In genomic region chr18:11574545-11574944, GRCh38 we compare ENCODE assay signal across 11 cellular contexts. TPM values are rescaled to one million over a fixed set of nuclear protein-coding genes. Genes with fewer than 3 reads are reported as not detected.
"Had no signal": no experiment of that assay in that cellular context is flagged by ENCODE, and none has a peak within 500 bp of the region (broad histone marks: within the 10 kb centered on the region; RNA-seq: fewer than 3 reads in every experiment).

No MANE protein-coding gene starts in this region.

- FAIRE-seq: HepG2, HTR-8/SVneo had no signal

- H3K36me3 Mint-ChIP-seq: IgD-negative memory B cell had no signal

- H3K4me3 Mint-ChIP-seq: IgD-negative memory B cell had no signal

- H3K9ac ChIP-seq: KMS-11 had no signal

- H3K27me3 Mint-ChIP-seq: IgD-negative memory B cell had no signal

- H3K27ac Mint-ChIP-seq: IgD-negative memory B cell had no signal

- H3K9me3 Mint-ChIP-seq: IgD-negative memory B cell had no signal

- DNase-seq: IMR-90, Karpas-422, KBM-7, KG1 had no signal

- H3K27ac ChIP-seq: HL-60, KMS-11 had no signal

- ATAC-seq: HepG2 had no signal

RNA-seq across cellular contexts. Expression of gene SLC35G4, which starts 34.9 kb away (rescaled TPM):
- total RNA-seq: HepG2, HT-29, HT1080, IMR-90 had no signal
- polyA plus RNA-seq: HepG2, IgD-negative memory B cell, IMR-90 had no signal
